25 cellular contexts compared by ENCODE assay signal in the genomic region with DNA sequence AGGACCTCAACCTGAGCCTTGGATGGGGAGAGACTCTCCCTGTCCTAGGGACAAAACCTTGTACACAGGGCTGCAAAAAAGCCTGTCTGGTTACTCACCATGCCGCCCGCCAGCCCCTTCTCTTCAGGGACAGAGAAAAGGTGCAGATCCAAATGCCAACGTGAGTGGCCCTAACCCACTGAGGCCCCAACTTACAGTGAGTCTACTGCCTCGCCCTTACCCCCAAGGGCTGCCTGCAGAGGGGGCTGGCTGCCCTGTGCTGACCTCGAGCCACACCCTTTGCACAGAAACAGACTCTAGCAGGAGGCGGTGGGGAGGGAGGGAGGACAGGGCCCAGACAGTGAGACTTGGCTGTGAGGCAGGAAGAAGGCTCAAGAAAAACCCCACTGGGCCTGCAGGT. TPM values are rescaled to one million over a fixed set of nuclear protein-coding genes. Genes with fewer than 3 reads are reported as not detected.
A peak's percentile ranks its signal among the peaks of the same experiment; 100 is the strongest.
DNase-seq lines count a peak whose midpoint lies in the region; ATAC-seq and TF ChIP-seq lines count a peak whose summit lies in the region.
"Had no signal": no experiment of that assay in that cellular context is flagged by ENCODE, and none has a peak within 500 bp of the region (broad histone marks: within the 10 kb centered on the region; RNA-seq: fewer than 3 reads in every experiment).

No MANE protein-coding gene starts in this region.

- no peak for TF ChIP-seq CTCF in upper lobe of right lung (IDR thresholded peaks at IDR 0.05)

- H3K4me3 ChIP-seq in upper lobe of right lung, result no peak overlapping the region

- DNase-seq in NCI-H82 (lab: John Stamatoyannopoulos, UW) (peak; percentile 20), NCI-H82 treated with DMSO at 0.1 percent for 48 hours (lab: John Stamatoyannopoulos, UW; ENCODE audit: unreplicated experiment) (no peak), OCI-M1 (lab: John Stamatoyannopoulos, UW) (peak; percentile 43), iPS-NIHi7 (ENCODE audit: extremely low spot score) (peak; percentile 42), upper lobe of right lung (peak; percentile 23), EL (no peak), GM19240 (ENCODE audit: insufficient read length, low spot score) (no peak)
- DNase-seq: 8988T; ACHN; BE2C; CD8-positive, alpha-beta memory T cell; DMS79 treated with DMSO at 0.1 percent for 48 hours; Kasumi-1; MV-4-11; NCI-H1105; NCI-H1436 treated with DMSO at 0.1 percent for 48 hours; NCI-H2171 treated with DMSO at 0.1 percent for 48 hours; NCI-H510A treated with DMSO at 0.1 percent for 48 hours; SHP77 had no signal

- H3K4me1 ChIP-seq in upper lobe of right lung, result no peaks in the 10 kb centered on the region
- H3K4me1 ChIP-seq: BE2C had no signal

- ATAC-seq in upper lobe of right lung (no peak), SK-N-SH treated with all-trans-retinoic acid at 6 μM for 48 hours (no peak)
- ATAC-seq: HepG2, Panc1 had no signal

- H3K27ac ChIP-seq in upper lobe of right lung, result no peak overlapping the region
- H3K27ac ChIP-seq: RWPE1 had no signal

- no peaks in the 10 kb centered on the region for H3K36me3 ChIP-seq in upper lobe of right lung
- H3K36me3 ChIP-seq: BE2C had no signal

- no peaks in the 10 kb centered on the region for H3K27me3 ChIP-seq in upper lobe of right lung
- H3K27me3 ChIP-seq: BE2C had no signal

- intact Hi-C loops in upper lobe of right lung (cut with DNase I), result no loop called here

- no peaks in the 10 kb centered on the region for H3K9me3 ChIP-seq in upper lobe of right lung
- H3K9me3 ChIP-seq: BE2C had no signal

TF ChIP-seq in SK-N-SH treated with all-trans-retinoic acid at 6 μM for 48 hours, 23 proteins besides CTCF, POLR2A, EP300 and RAD21:
- TF ChIP-seq TCF4 (CRISPR knock-in tag; IDR thresholded peaks at IDR 0.05; ENCODE audit: borderline replicate concordance) (no peak), OSR1 (CRISPR knock-in tag; IDR thresholded peaks at IDR 0.05) (no peak), CSRNP3 (CRISPR knock-in tag; IDR thresholded peaks at IDR 0.05) (no peak), ZC3H10 (CRISPR knock-in tag; IDR thresholded peaks at IDR 0.05) (no peak), ISL1 (CRISPR knock-in tag; IDR thresholded peaks at IDR 0.05) (no peak), ESRRG (CRISPR knock-in tag; IDR thresholded peaks at IDR 0.05) (no peak)
- TF ChIP-seq, protein P1, sequence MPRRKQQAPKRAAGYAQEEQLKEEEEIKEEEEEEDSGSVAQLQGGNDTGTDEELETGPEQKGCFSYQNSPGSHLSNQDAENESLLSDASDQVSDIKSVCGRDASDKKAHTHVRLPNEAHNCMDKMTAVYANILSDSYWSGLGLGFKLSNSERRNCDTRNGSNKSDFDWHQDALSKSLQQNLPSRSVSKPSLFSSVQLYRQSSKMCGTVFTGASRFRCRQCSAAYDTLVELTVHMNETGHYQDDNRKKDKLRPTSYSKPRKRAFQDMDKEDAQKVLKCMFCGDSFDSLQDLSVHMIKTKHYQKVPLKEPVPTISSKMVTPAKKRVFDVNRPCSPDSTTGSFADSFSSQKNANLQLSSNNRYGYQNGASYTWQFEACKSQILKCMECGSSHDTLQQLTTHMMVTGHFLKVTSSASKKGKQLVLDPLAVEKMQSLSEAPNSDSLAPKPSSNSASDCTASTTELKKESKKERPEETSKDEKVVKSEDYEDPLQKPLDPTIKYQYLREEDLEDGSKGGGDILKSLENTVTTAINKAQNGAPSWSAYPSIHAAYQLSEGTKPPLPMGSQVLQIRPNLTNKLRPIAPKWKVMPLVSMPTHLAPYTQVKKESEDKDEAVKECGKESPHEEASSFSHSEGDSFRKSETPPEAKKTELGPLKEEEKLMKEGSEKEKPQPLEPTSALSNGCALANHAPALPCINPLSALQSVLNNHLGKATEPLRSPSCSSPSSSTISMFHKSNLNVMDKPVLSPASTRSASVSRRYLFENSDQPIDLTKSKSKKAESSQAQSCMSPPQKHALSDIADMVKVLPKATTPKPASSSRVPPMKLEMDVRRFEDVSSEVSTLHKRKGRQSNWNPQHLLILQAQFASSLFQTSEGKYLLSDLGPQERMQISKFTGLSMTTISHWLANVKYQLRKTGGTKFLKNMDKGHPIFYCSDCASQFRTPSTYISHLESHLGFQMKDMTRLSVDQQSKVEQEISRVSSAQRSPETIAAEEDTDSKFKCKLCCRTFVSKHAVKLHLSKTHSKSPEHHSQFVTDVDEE (CRISPR knock-in tag; IDR thresholded peaks at IDR 0.05), result no peak

RNA-seq across cellular contexts. Expression of gene CHST1, which starts 13.5 kb away (rescaled TPM):
- 4.9 TPM for total RNA-seq in upper lobe of right lung
- total RNA-seq: HepG2, MCF 10A, SK-MEL-5 had no signal

Comparison
In these comparisons a context has a peak if more than half of its experiments do, and no peak if none do; other contexts are left out.
1. DNase-seq: peak in NCI-H82 (single experiment), OCI-M1 (single experiment), iPS-NIHi7 (single experiment) and upper lobe of right lung (single experiment); none in NCI-H82 treated with DMSO at 0.1 percent for 48 hours (single experiment), EL (single experiment) and GM19240 (single experiment).